8 cellular contexts compared by ENCODE assay signal in the genomic region with DNA sequence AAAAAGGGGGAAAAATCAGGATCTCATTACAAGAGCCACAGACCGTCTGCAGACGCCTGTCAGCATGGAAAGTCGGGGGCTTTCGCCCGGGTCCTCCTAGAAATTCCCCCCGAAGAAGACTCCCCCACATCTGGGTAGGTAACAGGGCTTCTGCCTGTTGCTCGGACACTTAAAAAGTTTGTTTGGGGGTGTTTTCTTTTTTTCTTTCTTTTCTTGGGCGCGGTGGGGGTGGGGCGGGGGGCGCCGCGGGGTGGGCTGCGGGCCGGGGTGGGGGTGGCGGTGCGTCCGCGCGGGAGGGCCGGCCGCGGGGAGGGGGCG. TPM values are rescaled to one million over a fixed set of nuclear protein-coding genes. Genes with fewer than 3 reads are reported as not detected.
DNase-seq lines count a peak whose midpoint lies in the region; ATAC-seq and TF ChIP-seq lines count a peak whose summit lies in the region.

No MANE protein-coding gene starts in this region.

- TF ChIP-seq POLR2A in breast epithelium (IDR thresholded peaks at IDR 0.05) = no peak

- no peaks in the 10 kb centered on the region for H3K4me1 ChIP-seq in breast epithelium

- no peaks in the 10 kb centered on the region for H3K27me3 ChIP-seq in breast epithelium

- ATAC-seq in GM19351 (IDR thresholded peaks at IDR 0.05; ENCODE audit: unreplicated experiment) (peak; percentile 10), HG03159 (IDR thresholded peaks at IDR 0.05; ENCODE audit: unreplicated experiment) (peak; percentile 4), HG02981 (IDR thresholded peaks at IDR 0.05; ENCODE audit: unreplicated experiment) (no peak)
- ATAC-seq in naive thymus-derived CD8-positive, alpha-beta T cell = peak; percentile 0 to 2

- no peaks in the 10 kb centered on the region for H3K9me3 Mint-ChIP-seq in naive thymus-derived CD8-positive, alpha-beta T cell

- H3K36me3 Mint-ChIP-seq in naive thymus-derived CD8-positive, alpha-beta T cell = no peaks in the 10 kb centered on the region

- peaks cover 17 to 66% (median 58%) of the 10 kb centered on the region in 4 donors for H3K4me1 Mint-ChIP-seq in naive thymus-derived CD8-positive, alpha-beta T cell

- peak overlapping the region; percentile 79 to 95 (median 83) for H3K4me3 ChIP-seq in breast epithelium

- H3K27ac Mint-ChIP-seq in naive thymus-derived CD8-positive, alpha-beta T cell = peak overlapping the region; percentile 92 to 100 (median 95)

- H3K27me3 Mint-ChIP-seq in naive thymus-derived CD8-positive, alpha-beta T cell = no peaks in the 10 kb centered on the region

- peak overlapping the region; percentile 78 to 95 for H3K27ac ChIP-seq in breast epithelium

- peak overlapping the region; percentile 89 to 99 (median 98) for H3K4me3 Mint-ChIP-seq in naive thymus-derived CD8-positive, alpha-beta T cell

- TF ChIP-seq CTCF in breast epithelium (IDR thresholded peaks at IDR 0.05) = no peak

- no peaks in the 10 kb centered on the region for H3K36me3 ChIP-seq in breast epithelium

- POLR2A ChIA-PET in naive thymus-derived CD8-positive, alpha-beta T cell (lab: Charles Lee) = interaction anchor here (0.9 to 2.3 kb wide), 4 partner anchors 17 to 205 kb away, joined by 4 to 28 read pairs (median 6); a partner anchor contains a TSS

- DNase-seq in breast epithelium (ENCODE audit: low spot score in 2 of 2) = no peak
- DNase-seq in naive thymus-derived CD8-positive, alpha-beta T cell = no peak
- no peak for DNase-seq in A172 (ENCODE audit: low spot score)
- DNase-seq in medulla oblongata (ENCODE audit: extremely low spot score) = no peak
- DNase-seq in OCI-M2 (lab: John Stamatoyannopoulos, UW; ENCODE audit: unreplicated experiment) = no peak

- intact Hi-C loops in breast epithelium (cut with DNase I; ENCODE audit: low total_unique reads) = no loop called here

- no peaks in the 10 kb centered on the region for H3K9me3 ChIP-seq in breast epithelium

RNA-seq across cellular contexts. Expression of a gene that starts 0.4 kb away (rescaled TPM):
- total RNA-seq in breast epithelium = 10 to 100 TPM; 13.9 to 28.5 (median 16.5) TPM
- total RNA-seq in naive thymus-derived CD8-positive, alpha-beta T cell = 10 to 100 TPM; 44.0 to 46.1 TPM
- 10 to 100 TPM in 1 of 3 donors, 1 to 10 TPM in 2; 7.5 to 18.9 (median 8.9) TPM for polyA plus RNA-seq in naive thymus-derived CD8-positive, alpha-beta T cell
- 30.9 TPM in 2 replicates for total RNA-seq in A172 (2014; rRNA removed; shearing (Covaris generic))
